16 cellular contexts compared by ENCODE assay signal in the genomic region with DNA sequence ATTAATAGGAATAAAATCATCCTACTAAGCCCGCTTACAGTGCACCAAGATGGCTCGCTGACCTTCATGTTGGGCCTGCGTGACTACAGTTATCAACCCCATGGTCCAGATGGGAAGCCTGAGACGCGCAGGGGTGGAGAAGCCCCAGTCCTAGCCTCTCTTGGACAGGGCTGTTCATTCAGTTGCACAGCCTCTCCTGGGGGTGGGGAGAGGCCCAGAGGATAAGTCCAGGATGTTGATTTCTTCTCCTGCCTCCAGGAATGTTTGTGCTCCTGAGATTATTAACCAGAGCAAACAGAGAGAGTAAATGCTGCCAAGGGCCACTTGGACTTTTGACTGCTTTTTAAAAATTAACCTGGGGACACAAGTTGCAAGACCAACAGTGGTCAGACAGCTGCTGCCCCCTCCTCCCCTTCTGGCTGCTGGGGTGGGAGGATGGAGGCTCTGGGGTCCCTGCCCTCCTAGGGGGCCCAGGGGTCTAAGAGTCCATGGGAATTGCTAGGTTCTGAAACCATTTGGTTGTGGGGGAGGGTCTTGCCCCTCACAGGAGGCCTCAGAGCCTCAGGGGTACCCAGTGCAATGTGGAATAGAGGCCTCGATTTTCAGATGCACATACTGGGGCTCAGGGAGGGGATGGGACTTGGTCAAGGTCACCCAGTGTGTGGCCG. TPM values are rescaled to one million over a fixed set of nuclear protein-coding genes. Genes with fewer than 3 reads are reported as not detected.
DNase-seq lines count a peak whose midpoint lies in the region; ATAC-seq, FAIRE-seq and TF ChIP-seq lines count a peak whose summit lies in the region.
"Had no signal": no experiment of that assay in that cellular context is flagged by ENCODE, and none has a peak within 500 bp of the region (broad histone marks: within the 10 kb centered on the region; RNA-seq: fewer than 3 reads in every experiment).

No MANE protein-coding gene starts in this region.

- peak; percentile 76 to 84 for ATAC-seq in lower lobe of right lung
- no peak for ATAC-seq in HG03565 (IDR thresholded peaks at IDR 0.05; ENCODE audit: unreplicated experiment)

- H3K9me3 ChIP-seq in colonic mucosa (no peaks in the 10 kb centered on the region), lower lobe of right lung (no peaks in the 10 kb centered on the region), small intestine (ENCODE audit: control insufficient read depth, low read depth) (no peaks in the 10 kb centered on the region)

- H3K27me3 ChIP-seq in colonic mucosa (no peaks in the 10 kb centered on the region), lower lobe of right lung (ENCODE audit: low read depth) (no peaks in the 10 kb centered on the region), small intestine (ENCODE audit: control insufficient read depth in 2 of 2, insufficient read depth in 2 of 2, low read length in 2 of 2) (no peaks in the 10 kb centered on the region)
- H3K27me3 ChIP-seq: BLaER1 treated with 17β-estradiol and CSF1 and Interleukin-3, amounts not matched to agents 10 nM and 100 nM had no signal

- H3K4me3 ChIP-seq in colonic mucosa: no peak overlapping the region
- no peak overlapping the region for H3K4me3 ChIP-seq in lower lobe of right lung
- no peak overlapping the region for H3K4me3 ChIP-seq in small intestine (ENCODE audit: low read depth in 1 of 2, low read length in 2 of 2)
- H3K4me3 ChIP-seq: BLaER1 treated with 17β-estradiol and CSF1 and Interleukin-3, amounts not matched to agents 10 nM and 100 nM had no signal

- H3K27ac ChIP-seq in colonic mucosa: peak overlapping the region; percentile 78
- H3K27ac ChIP-seq in lower lobe of right lung: peak overlapping the region; percentile 18
- peak overlapping the region; percentile 63 to 85 for H3K27ac ChIP-seq in small intestine (ENCODE audit: low read depth in 1 of 2, low read length in 1 of 2)
- H3K27ac ChIP-seq: BLaER1 treated with 17β-estradiol and CSF1 and Interleukin-3, amounts not matched to agents 10 nM and 100 nM had no signal

- peak; percentile 80 for DNase-seq in DMS53 treated with DMSO at 0.1 percent for 48 hours (lab: John Stamatoyannopoulos, UW; ENCODE audit: unreplicated experiment)
- DNase-seq in colonic mucosa: peak; percentile 84
- no peak for DNase-seq in lower lobe of right lung
- peak; percentile 96 for DNase-seq in small intestine
- DNase-seq in GM20000 (ENCODE audit: low spot score): no peak
- no peak for DNase-seq in DMS79 (lab: John Stamatoyannopoulos, UW)
- no peak for DNase-seq in hepatic stellate cell (ENCODE audit: low spot score)
- DNase-seq: activated naive CD4-positive, alpha-beta T cell treated with anti-CD3 and anti-CD28 coated beads for 36 hours; NCI-H1694 treated with DMSO at 0.1 percent for 48 hours; SHP77; stimulated activated CD4-positive, alpha-beta T cell treated with anti-CD3 and anti-CD28 coated beads, Interleukin-15, amount 100 ng/mL, for 24 hours; T-helper 2 cell had no signal

- WGBS in small intestine, 3 donors: 14 to 62% (median 39%) methylated on average over 7 of the region's 7 CpGs

- no peak for FAIRE-seq in small intestine (lab: Jason Lieb, UNC)
- FAIRE-seq: bronchial epithelial cell, frontal cortex had no signal

- H3K4me1 ChIP-seq in colonic mucosa: peaks cover 5% of the 10 kb centered on the region
- H3K4me1 ChIP-seq in lower lobe of right lung: peaks cover 35% of the 10 kb centered on the region
- H3K4me1 ChIP-seq in small intestine (ENCODE audit: control insufficient read depth in 2 of 2, insufficient read depth in 1 of 2, low read depth in 1 of 2, low read length in 1 of 2): peaks cover 0 to 8% of the 10 kb centered on the region in 2 donors

- TF ChIP-seq CTCF in colonic mucosa (IDR thresholded peaks at IDR 0.05) (no peak), lower lobe of right lung (IDR thresholded peaks at IDR 0.05) (no peak), GM20000 (IDR thresholded peaks at IDR 0.05; ENCODE audit: extremely low read depth, missing control alignments) (no peak)

- intact Hi-C loops in colonic mucosa (cut with DNase I) (loop anchor here (5.0 kb wide), 1 partner anchor 211 kb away; no protein-coding TSS in a partner anchor), lower lobe of right lung (cut with DNase I) (no loop called here)

- peak overlapping the region in 1 of 2 donors; percentile 27 for H3K9ac ChIP-seq in colonic mucosa (ENCODE audit: low read depth in 2 of 2, low read length in 2 of 2)

- H3K36me3 ChIP-seq in colonic mucosa (no peaks in the 10 kb centered on the region), lower lobe of right lung (no peaks in the 10 kb centered on the region), small intestine (ENCODE audit: control insufficient read depth in 2 of 2, insufficient read depth in 2 of 2, low read length in 2 of 2) (no peaks in the 10 kb centered on the region)
- H3K36me3 ChIP-seq: BLaER1 treated with 17β-estradiol and CSF1 and Interleukin-3, amounts not matched to agents 10 nM and 100 nM had no signal

RNA-seq across cellular contexts. Expression of a gene that starts 2.8 kb away (rescaled TPM):
- 1 to 10 TPM; 1.5 to 5.7 TPM for total RNA-seq in colonic mucosa
- total RNA-seq in lower lobe of right lung: 1.0 TPM
- polyA plus RNA-seq in small intestine: 1 to 10 TPM in 2 of 3 donors, under 1 TPM in 1; 0.81 to 1.8 (median 1.8) TPM
- total RNA-seq: activated naive CD4-positive, alpha-beta T cell treated with anti-CD3 and anti-CD28 coated beads for 36 hours; bronchial epithelial cell had no signal

RNA-seq across cellular contexts. Expression of a gene that starts 18.2 kb away (rescaled TPM):
- total RNA-seq in colonic mucosa (10 to 100 TPM; 27.2 to 33.8 TPM), lower lobe of right lung (4.8 TPM)
- 100 to 1,000 TPM in 1 of 3 donors, 10 to 100 TPM in 2; 14.3 to 149 (median 61.3) TPM for polyA plus RNA-seq in small intestine
- total RNA-seq: activated naive CD4-positive, alpha-beta T cell treated with anti-CD3 and anti-CD28 coated beads for 36 hours; bronchial epithelial cell had no signal

Comparison
In these comparisons a context has a peak if more than half of its experiments do, and no peak if none do; other contexts are left out.
1. DNase-seq: peak in DMS53 treated with DMSO at 0.1 percent for 48 hours (single experiment), colonic mucosa (single experiment) and small intestine (single experiment); none in lower lobe of right lung (single experiment), GM20000 (single experiment), DMS79 (single experiment) and hepatic stellate cell (single experiment).
2. H3K27ac ChIP-seq: peak in every context shown above with its lines; median percentile 78 in colonic mucosa; 74 in small intestine; 18 in lower lobe of right lung.